Comparison of ENCODE assay signal across 8 cellular contexts in the genomic region with DNA sequence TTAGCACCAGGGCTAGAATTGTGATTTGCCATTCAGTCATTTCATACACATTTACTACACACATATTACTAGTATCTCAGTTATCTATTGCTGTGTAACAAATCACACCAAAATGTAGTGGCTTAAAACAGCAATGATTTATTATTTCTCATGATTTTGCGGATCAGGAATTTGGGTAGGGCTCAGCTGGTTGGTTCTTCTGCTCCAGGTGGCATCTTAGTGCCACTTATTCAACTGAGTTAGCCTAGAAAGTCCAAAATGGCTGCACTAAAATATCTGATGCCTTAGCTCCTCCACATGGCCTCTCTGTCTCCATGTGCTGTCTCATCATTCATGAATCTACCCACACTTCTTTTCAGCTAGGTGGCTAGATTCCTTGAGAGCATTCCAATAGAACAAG.
"Had no signal": no experiment of that assay in that cellular context is flagged by ENCODE, and none has a peak within 500 bp of the region (broad histone marks: within the 10 kb centered on the region; RNA-seq: fewer than 3 reads in every experiment).

No MANE protein-coding gene starts in this region.

- H3K4me3 ChIP-seq: GM12878 had no signal

- FAIRE-seq: G401.6, GM12878, GM12891, GM12892, GM18507, GM19239 had no signal

- ATAC-seq: GM12878 had no signal

- DNase-seq: GDM1, GF-D8 had no signal
